ENCODE assay signal across 20 cellular contexts in the genomic region with DNA sequence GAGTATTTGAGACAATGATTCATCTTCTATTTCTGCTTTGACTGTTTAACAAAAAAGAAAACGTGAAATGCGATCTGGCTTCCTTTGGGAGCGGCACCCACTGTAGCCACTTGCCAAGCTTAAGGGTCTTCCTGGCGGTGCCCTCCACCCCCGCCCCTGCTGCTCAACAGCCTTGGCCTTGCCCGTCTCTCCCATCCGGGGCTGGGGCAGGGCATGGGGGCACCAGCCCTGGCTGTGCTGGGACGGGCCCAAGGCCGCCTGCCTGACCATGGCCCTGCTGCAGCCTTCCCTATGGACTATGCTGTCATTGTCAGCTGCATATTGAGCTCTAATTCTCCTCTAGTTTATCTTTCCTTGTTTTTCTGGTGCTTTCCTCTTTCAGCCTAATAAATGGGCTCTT.
DNase-seq lines count a peak whose midpoint lies in the region; ATAC-seq, FAIRE-seq and TF ChIP-seq lines count a peak whose summit lies in the region.
"Had no signal": no experiment of that assay in that cellular context is flagged by ENCODE, and none has a peak within 500 bp of the region (broad histone marks: within the 10 kb centered on the region; RNA-seq: fewer than 3 reads in every experiment).

No MANE protein-coding gene starts in this region.

- H3K9me3 Mint-ChIP-seq in activated CD4-positive, alpha-beta T cell treated with anti-CD3 and anti-CD28 coated beads for 36 hours (ENCODE audit: low read depth), result no peaks in the 10 kb centered on the region
- no peaks in the 10 kb centered on the region for H3K9me3 Mint-ChIP-seq in activated T-helper 2 cell treated with anti-CD3 and anti-CD28 coated beads, Interferon-gamma antibody, Interleukin-2, Interleukin-4, amounts not matched to agents 10 μg/mL and 5 μg/mL and 100 μg/mL, durations not matched to agents 14 hours and 24 hours and 36 hours

- peaks cover 62% of the 10 kb centered on the region for H3K36me3 Mint-ChIP-seq in activated CD4-positive, alpha-beta T cell treated with anti-CD3 and anti-CD28 coated beads for 36 hours (ENCODE audit: low read depth)
- peaks cover 70% of the 10 kb centered on the region for H3K36me3 Mint-ChIP-seq in activated T-helper 2 cell treated with anti-CD3 and anti-CD28 coated beads, Interferon-gamma antibody, Interleukin-2, Interleukin-4, amounts not matched to agents 10 μg/mL and 5 μg/mL and 100 μg/mL, durations not matched to agents 14 hours and 24 hours and 36 hours (ENCODE audit: low read depth)

- no peak for ATAC-seq in activated CD4-positive, alpha-beta T cell treated with anti-CD3 and anti-CD28 coated beads for 36 hours
- ATAC-seq in psoas muscle, result no peak
- ATAC-seq in GM18520 (IDR thresholded peaks at IDR 0.05; ENCODE audit: unreplicated experiment), result no peak

- H3K4me3 ChIP-seq in psoas muscle, result no peak overlapping the region
- H3K4me3 ChIP-seq: coronary artery had no signal

- WGBS in psoas muscle, 3 donors, result 90 to 93% (median 91%) methylated on average over 9 of the region's 9 CpGs

- H3K36me3 ChIP-seq in psoas muscle (ENCODE audit: insufficient read depth in 1 of 2, low read depth in 1 of 2), result peaks cover 3 to 62% of the 10 kb centered on the region in 2 donors

- H3K4me1 Mint-ChIP-seq in activated CD4-positive, alpha-beta T cell treated with anti-CD3 and anti-CD28 coated beads for 36 hours, result peaks cover 49% of the 10 kb centered on the region
- peaks cover 16% of the 10 kb centered on the region for H3K4me1 Mint-ChIP-seq in activated T-helper 2 cell treated with anti-CD3 and anti-CD28 coated beads, Interferon-gamma antibody, Interleukin-2, Interleukin-4, amounts not matched to agents 10 μg/mL and 5 μg/mL and 100 μg/mL, durations not matched to agents 14 hours and 24 hours and 36 hours (ENCODE audit: low read depth)

- DNase-seq in activated CD4-positive, alpha-beta T cell treated with anti-CD3 and anti-CD28 coated beads for 36 hours, result no peak
- DNase-seq in activated CD4-positive, alpha-beta T cell treated with anti-CD3 and anti-CD28 coated beads, Interleukin-2, amount 50 U/mL, for 48 hours, result no peak
- DNase-seq in GM12891 (ENCODE audit: insufficient read length, low spot score) (no peak), psoas muscle (no peak), A172 (ENCODE audit: low spot score) (no peak), hippocampal formation (lab: John Stamatoyannopoulos, UW) (no peak)
- DNase-seq in activated T-helper 2 cell treated with anti-CD3 and anti-CD28 coated beads, Interferon-gamma antibody, Interleukin-2, Interleukin-4, amounts not matched to agents 10 μg/mL and 5 μg/mL and 100 μg/mL, durations not matched to agents 14 hours and 24 hours and 36 hours (ENCODE audit: low spot score), result no peak
- DNase-seq: brain microvascular endothelial cell; mammary epithelial cell; NCI-H1417; NCI-H524 treated with DMSO at 0.1 percent for 48 hours; SHP77 treated with DMSO at 0.1 percent for 48 hours; stimulated activated CD4-positive, alpha-beta T cell treated with anti-CD3 and anti-CD28 coated beads, Interleukin-1b, Interleukin-23, amount 100 ng/mL, for 48 hours had no signal

- no peaks in the 10 kb centered on the region for H3K27me3 ChIP-seq in psoas muscle (ENCODE audit: insufficient read depth in 3 of 3, low read length in 2 of 3)
- H3K27me3 ChIP-seq: brain microvascular endothelial cell had no signal

- H3K4me3 Mint-ChIP-seq in activated CD4-positive, alpha-beta T cell treated with anti-CD3 and anti-CD28 coated beads for 36 hours, result no peak overlapping the region
- no peak overlapping the region for H3K4me3 Mint-ChIP-seq in activated T-helper 2 cell treated with anti-CD3 and anti-CD28 coated beads, Interferon-gamma antibody, Interleukin-2, Interleukin-4, amounts not matched to agents 10 μg/mL and 5 μg/mL and 100 μg/mL, durations not matched to agents 14 hours and 24 hours and 36 hours (ENCODE audit: low read depth)
- H3K4me3 Mint-ChIP-seq: activated naive CD8-positive, alpha-beta T cell had no signal

- peak overlapping the region; percentile 77 for H3K27ac ChIP-seq in psoas muscle
- H3K27ac ChIP-seq: brain microvascular endothelial cell, coronary artery, parathyroid adenoma had no signal

- no peak for TF ChIP-seq CTCF in psoas muscle (IDR thresholded peaks at IDR 0.05)

- no peak for FAIRE-seq in GM12891 (lab: Jason Lieb, UNC)
- FAIRE-seq: A204.1, D721Med, H54 had no signal

- CTCF ChIA-PET in activated CD4-positive, alpha-beta T cell treated with anti-CD3 and anti-CD28 coated beads for 36 hours (lab: Charles Lee), result interaction anchor here (1.1 kb wide), 1 partner anchor 89 kb away, joined by 4 read pairs; no protein-coding TSS in a partner anchor

- H3K4me1 ChIP-seq in psoas muscle, result peaks cover 6% of the 10 kb centered on the region
- H3K4me1 ChIP-seq: parathyroid adenoma had no signal

- intact Hi-C loops in activated CD4-positive, alpha-beta T cell treated with anti-CD3 and anti-CD28 coated beads for 36 hours (cut with DNase I, micrococcal nuclease), result no loop called here
- intact Hi-C loops in activated T-helper 2 cell treated with anti-CD3 and anti-CD28 coated beads, Interferon-gamma antibody, Interleukin-2, Interleukin-4, amounts not matched to agents 10 μg/mL and 5 μg/mL and 100 μg/mL, durations not matched to agents 14 hours and 24 hours and 36 hours (cut with micrococcal nuclease), result no loop called here
- intact Hi-C loops in psoas muscle (cut with DNase I), result no loop called here

- H3K27ac Mint-ChIP-seq in activated CD4-positive, alpha-beta T cell treated with anti-CD3 and anti-CD28 coated beads for 36 hours, result peak overlapping the region; percentile 87
- peak overlapping the region; percentile 72 for H3K27ac Mint-ChIP-seq in activated T-helper 2 cell treated with anti-CD3 and anti-CD28 coated beads, Interferon-gamma antibody, Interleukin-2, Interleukin-4, amounts not matched to agents 10 μg/mL and 5 μg/mL and 100 μg/mL, durations not matched to agents 14 hours and 24 hours and 36 hours

- no peak for TF ChIP-seq POLR2A in GM12891 (IDR thresholded peaks at IDR 0.05; ENCODE audit: low read depth, low read length)

- no peaks in the 10 kb centered on the region for H3K27me3 Mint-ChIP-seq in activated CD4-positive, alpha-beta T cell treated with anti-CD3 and anti-CD28 coated beads for 36 hours
- no peaks in the 10 kb centered on the region for H3K27me3 Mint-ChIP-seq in activated T-helper 2 cell treated with anti-CD3 and anti-CD28 coated beads, Interferon-gamma antibody, Interleukin-2, Interleukin-4, amounts not matched to agents 10 μg/mL and 5 μg/mL and 100 μg/mL, durations not matched to agents 14 hours and 24 hours and 36 hours (ENCODE audit: low read depth)
- H3K27me3 Mint-ChIP-seq: activated naive CD8-positive, alpha-beta T cell had no signal

- no peaks in the 10 kb centered on the region for H3K9me3 ChIP-seq in psoas muscle

- POLR2A ChIA-PET in activated CD4-positive, alpha-beta T cell treated with anti-CD3 and anti-CD28 coated beads for 36 hours (lab: Charles Lee), result no interaction called here

TF ChIP-seq in GM12891, 5 proteins besides CTCF, POLR2A, EP300 and RAD21:
- no peak for TF ChIP-seq TAF1 (IDR thresholded peaks at IDR 0.05; ENCODE audit: low read depth, low read length)
- no peak for TF ChIP-seq POLR2AphosphoS5 (IDR thresholded peaks at IDR 0.05; ENCODE audit: low read depth, low read length)
- TF ChIP-seq POU2F2 (IDR thresholded peaks at IDR 0.05; ENCODE audit: low read depth, low read length), result 0 out of 2 replicates have a peak, but pooled peaks have one; percentile 33
- no peak for TF ChIP-seq SPI1 (IDR thresholded peaks at IDR 0.05; ENCODE audit: low read depth, low read length)
- no peak for TF ChIP-seq PAX5 (IDR thresholded peaks at IDR 0.05; ENCODE audit: insufficient read depth, low read length, severe bottlenecking)
